In genomic region chr15:50911641-50912040, GRCh38 we compare ENCODE assay signal across 18 cellular contexts. TPM values are rescaled to one million over a fixed set of nuclear protein-coding genes. Genes with fewer than 3 reads are reported as not detected.
DNase-seq lines count a peak whose midpoint lies in the region; ATAC-seq and TF ChIP-seq lines count a peak whose summit lies in the region.
"Had no signal": no experiment of that assay in that cellular context is flagged by ENCODE, and none has a peak within 500 bp of the region (broad histone marks: within the 10 kb centered on the region; RNA-seq: fewer than 3 reads in every experiment).

No MANE protein-coding gene starts in this region.

- peaks cover 83% of the 10 kb centered on the region for H3K79me2 ChIP-seq in Karpas-422 (ENCODE audit: low read length)

- H3K27ac Mint-ChIP-seq in chondrocyte (ENCODE audit: unreplicated experiment), result peak overlapping the region; percentile 98
- peak overlapping the region; percentile 53 for H3K27ac Mint-ChIP-seq in stimulated activated memory B cell treated with anti-CD40 and anti-IgM and Interleukin-4, amounts not matched to agents 10 μg/mL and 1 μg/mL and 100 μg/mL, for 72 hours
- H3K27ac Mint-ChIP-seq: CD8-positive, alpha-beta T cell had no signal

- no peaks in the 10 kb centered on the region for H3K27me3 Mint-ChIP-seq in chondrocyte (ENCODE audit: low read depth)
- H3K27me3 Mint-ChIP-seq in stimulated activated memory B cell treated with anti-CD40 and anti-IgM and Interleukin-4, amounts not matched to agents 10 μg/mL and 1 μg/mL and 100 μg/mL, for 72 hours, result no peaks in the 10 kb centered on the region

- H3K36me3 Mint-ChIP-seq in chondrocyte (ENCODE audit: low read depth), result peaks cover 5% of the 10 kb centered on the region
- peaks cover 10% of the 10 kb centered on the region for H3K36me3 Mint-ChIP-seq in stimulated activated memory B cell treated with anti-CD40 and anti-IgM and Interleukin-4, amounts not matched to agents 10 μg/mL and 1 μg/mL and 100 μg/mL, for 72 hours

- no peaks in the 10 kb centered on the region for H3K27me3 ChIP-seq in Karpas-422 (ENCODE audit: low read length)
- H3K27me3 ChIP-seq in RWPE2 (ENCODE audit: insufficient read depth, poor library complexity, severe bottlenecking), result no peaks in the 10 kb centered on the region
- H3K27me3 ChIP-seq in sigmoid colon, result no peaks in the 10 kb centered on the region
- H3K27me3 ChIP-seq: ascending aorta, esophagus squamous epithelium had no signal

- no peak overlapping the region for H3K4me3 Mint-ChIP-seq in chondrocyte (ENCODE audit: unreplicated experiment)
- no peak overlapping the region for H3K4me3 Mint-ChIP-seq in stimulated activated memory B cell treated with anti-CD40 and anti-IgM and Interleukin-4, amounts not matched to agents 10 μg/mL and 1 μg/mL and 100 μg/mL, for 72 hours
- H3K4me3 Mint-ChIP-seq: CD8-positive, alpha-beta T cell had no signal

- peak overlapping the region; percentile 71 for H3K27ac ChIP-seq in Karpas-422 (ENCODE audit: low read length)
- peak overlapping the region; percentile 93 for H3K27ac ChIP-seq in RWPE2 (ENCODE audit: poor library complexity, severe bottlenecking)
- no peak overlapping the region for H3K27ac ChIP-seq in sigmoid colon
- H3K27ac ChIP-seq: thoracic aorta had no signal

- intact Hi-C loops in sigmoid colon (cut with DNase I), result no loop called here

- H2AFZ ChIP-seq in Karpas-422 (ENCODE audit: low read length), result no peak overlapping the region

- H3K9me3 Mint-ChIP-seq in chondrocyte (ENCODE audit: low read depth), result no peaks in the 10 kb centered on the region
- no peaks in the 10 kb centered on the region for H3K9me3 Mint-ChIP-seq in stimulated activated memory B cell treated with anti-CD40 and anti-IgM and Interleukin-4, amounts not matched to agents 10 μg/mL and 1 μg/mL and 100 μg/mL, for 72 hours
- H3K9me3 Mint-ChIP-seq: CD8-positive, alpha-beta T cell had no signal

- TF ChIP-seq CTCF in RWPE2 (IDR thresholded peaks at IDR 0.05; ENCODE audit: poor library complexity, severe bottlenecking), result no peak
- TF ChIP-seq CTCF in chondrocyte (IDR thresholded peaks at IDR 0.05), result no peak
- TF ChIP-seq CTCF in sigmoid colon (IDR thresholded peaks at IDR 0.05), result no peak

- DNase-seq in Karpas-422, result peak; percentile 66
- DNase-seq in RWPE2 (ENCODE audit: low spot score), result no peak
- DNase-seq in chondrocyte (ENCODE audit: low spot score), result no peak
- no peak for DNase-seq in NCI-H2227 (lab: John Stamatoyannopoulos, UW; ENCODE audit: unreplicated experiment)
- DNase-seq in sigmoid colon, result no peak
- DNase-seq in C1 segment of cervical spinal cord (lab: John Stamatoyannopoulos, UW), result no peak
- DNase-seq: activated gamma-delta T cell; CD8-positive, alpha-beta T cell; esophagus squamous epithelium; islet precursor cell; NCI-H2227 treated with DMSO at 0.1 percent for 48 hours; stimulated activated CD4-positive, alpha-beta T cell treated with anti-CD3 and anti-CD28 coated beads, Interleukin-4, amount 100 ng/mL, for 1 hour; stimulated activated CD8-positive, alpha-beta memory T cell treated with anti-CD3 and anti-CD28 coated beads, Interleukin-4, amount 100 ng/mL, for 48 hours had no signal

- H3K4me1 ChIP-seq in Karpas-422 (ENCODE audit: low read length) (peaks cover 33% of the 10 kb centered on the region), RWPE2 (ENCODE audit: insufficient read depth, poor library complexity, severe bottlenecking) (peaks cover 20% of the 10 kb centered on the region), sigmoid colon (peaks cover 0 to 33% (median 26%) of the 10 kb centered on the region in 4 donors)

- peak overlapping the region; percentile 81 for H3K4me2 ChIP-seq in Karpas-422 (ENCODE audit: low read depth, low read length, poor library complexity, severe bottlenecking)

- peaks cover 25% of the 10 kb centered on the region for H3K36me3 ChIP-seq in Karpas-422 (ENCODE audit: insufficient read depth, low read length)
- peaks cover 60% of the 10 kb centered on the region for H3K36me3 ChIP-seq in RWPE2 (ENCODE audit: low read depth)
- H3K36me3 ChIP-seq in sigmoid colon, result peaks cover 8 to 49% (median 15%) of the 10 kb centered on the region in 4 donors

- H3K9me2 ChIP-seq in Karpas-422 (replicated peaks; ENCODE audit: insufficient read depth, low read length), result no peaks in the 10 kb centered on the region

- no peak for TF ChIP-seq POLR2A in sigmoid colon (IDR thresholded peaks at IDR 0.05)

- no peak for TF ChIP-seq EP300 in sigmoid colon (IDR thresholded peaks at IDR 0.05)

- H3K4me3 ChIP-seq in Karpas-422 (ENCODE audit: low read length) (peak overlapping the region; percentile 45; the same call in 1 of the 2 replicates), RWPE2 (ENCODE audit: severe bottlenecking) (no peak overlapping the region), sigmoid colon (no peak overlapping the region)
- H3K4me3 ChIP-seq: ascending aorta, esophagus squamous epithelium, thoracic aorta had no signal

- no peaks in the 10 kb centered on the region for H4K20me1 ChIP-seq in Karpas-422 (ENCODE audit: insufficient read depth, low read depth, low read length)

- peak overlapping the region; percentile 55 for H3K9ac ChIP-seq in Karpas-422 (ENCODE audit: low read length)

- H3K9me3 ChIP-seq in Karpas-422 (ENCODE audit: low read length) (no peaks in the 10 kb centered on the region), RWPE2 (ENCODE audit: severe bottlenecking) (no peaks in the 10 kb centered on the region), sigmoid colon (no peaks in the 10 kb centered on the region)
- H3K9me3 ChIP-seq: ascending aorta, esophagus squamous epithelium, thoracic aorta had no signal

- no peak for ATAC-seq in RWPE2 (ENCODE audit: low read depth)
- no peak for ATAC-seq in stimulated activated memory B cell treated with anti-CD40 and anti-IgM and Interleukin-4, amounts not matched to agents 10 μg/mL and 1 μg/mL and 100 μg/mL, for 72 hours
- ATAC-seq: CD8-positive, alpha-beta T cell; sciatic nerve; SK-N-SH treated with all-trans-retinoic acid at 6 μM for 48 hours had no signal

- WGBS in sigmoid colon, 2 donors, result 66 to 84% methylated on average over 5 of the region's 5 CpGs

- peaks cover 35% of the 10 kb centered on the region for H3K4me1 Mint-ChIP-seq in chondrocyte (ENCODE audit: low read depth)
- peaks cover 32% of the 10 kb centered on the region for H3K4me1 Mint-ChIP-seq in stimulated activated memory B cell treated with anti-CD40 and anti-IgM and Interleukin-4, amounts not matched to agents 10 μg/mL and 1 μg/mL and 100 μg/mL, for 72 hours

RNA-seq across cellular contexts. Expression of gene AP4E1, which starts 3.2 kb away (rescaled TPM):
- 13.6 and 26.5 TPM in 2 replicates for total RNA-seq in Karpas-422 (2014; rRNA removed; shearing (Covaris generic); ENCODE audit: low replicate concordance)
- total RNA-seq in chondrocyte (12.0 to 13.2 TPM (median 13.1 TPM) in 3 replicates), sigmoid colon (1 to 10 TPM; 7.3 to 8.3 (median 8.0) TPM)
- 1 to 10 TPM; 2.4 to 4.8 (median 3.2) TPM for polyA plus RNA-seq in sigmoid colon

Comparison
In these comparisons a context has a peak if more than half of its experiments do, and no peak if none do; other contexts are left out.
1. H3K27ac ChIP-seq: peak in Karpas-422 (single experiment) and RWPE2 (single experiment); none in sigmoid colon (0 of 4).